1 cellular context compared by ENCODE assay signal in the genomic region with DNA sequence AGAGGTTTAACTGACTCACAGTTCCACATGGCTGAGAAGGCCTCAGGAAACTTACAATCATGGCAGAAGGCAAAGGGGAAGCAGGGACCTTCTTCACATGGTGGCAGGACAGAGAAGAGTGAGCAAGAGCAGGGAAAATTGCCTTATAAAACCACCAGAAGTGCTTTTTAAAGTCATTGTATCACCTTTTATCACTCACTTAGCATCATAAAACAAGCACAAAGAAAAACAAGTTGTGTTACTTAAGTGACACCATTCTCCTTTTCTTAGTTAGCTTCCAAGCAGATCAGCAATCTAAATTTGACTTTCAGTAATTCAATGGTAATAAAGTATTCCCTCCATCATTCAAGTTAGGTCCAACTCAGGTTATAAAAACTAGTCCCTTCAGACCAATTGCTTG.
TF ChIP-seq lines count a peak whose summit lies in the region.

No MANE protein-coding gene starts in this region.

TF ChIP-seq in HEK293, 187 proteins besides CTCF, POLR2A, EP300 and RAD21 (continued from another document):
- TF ChIP-seq, protein P1, sequence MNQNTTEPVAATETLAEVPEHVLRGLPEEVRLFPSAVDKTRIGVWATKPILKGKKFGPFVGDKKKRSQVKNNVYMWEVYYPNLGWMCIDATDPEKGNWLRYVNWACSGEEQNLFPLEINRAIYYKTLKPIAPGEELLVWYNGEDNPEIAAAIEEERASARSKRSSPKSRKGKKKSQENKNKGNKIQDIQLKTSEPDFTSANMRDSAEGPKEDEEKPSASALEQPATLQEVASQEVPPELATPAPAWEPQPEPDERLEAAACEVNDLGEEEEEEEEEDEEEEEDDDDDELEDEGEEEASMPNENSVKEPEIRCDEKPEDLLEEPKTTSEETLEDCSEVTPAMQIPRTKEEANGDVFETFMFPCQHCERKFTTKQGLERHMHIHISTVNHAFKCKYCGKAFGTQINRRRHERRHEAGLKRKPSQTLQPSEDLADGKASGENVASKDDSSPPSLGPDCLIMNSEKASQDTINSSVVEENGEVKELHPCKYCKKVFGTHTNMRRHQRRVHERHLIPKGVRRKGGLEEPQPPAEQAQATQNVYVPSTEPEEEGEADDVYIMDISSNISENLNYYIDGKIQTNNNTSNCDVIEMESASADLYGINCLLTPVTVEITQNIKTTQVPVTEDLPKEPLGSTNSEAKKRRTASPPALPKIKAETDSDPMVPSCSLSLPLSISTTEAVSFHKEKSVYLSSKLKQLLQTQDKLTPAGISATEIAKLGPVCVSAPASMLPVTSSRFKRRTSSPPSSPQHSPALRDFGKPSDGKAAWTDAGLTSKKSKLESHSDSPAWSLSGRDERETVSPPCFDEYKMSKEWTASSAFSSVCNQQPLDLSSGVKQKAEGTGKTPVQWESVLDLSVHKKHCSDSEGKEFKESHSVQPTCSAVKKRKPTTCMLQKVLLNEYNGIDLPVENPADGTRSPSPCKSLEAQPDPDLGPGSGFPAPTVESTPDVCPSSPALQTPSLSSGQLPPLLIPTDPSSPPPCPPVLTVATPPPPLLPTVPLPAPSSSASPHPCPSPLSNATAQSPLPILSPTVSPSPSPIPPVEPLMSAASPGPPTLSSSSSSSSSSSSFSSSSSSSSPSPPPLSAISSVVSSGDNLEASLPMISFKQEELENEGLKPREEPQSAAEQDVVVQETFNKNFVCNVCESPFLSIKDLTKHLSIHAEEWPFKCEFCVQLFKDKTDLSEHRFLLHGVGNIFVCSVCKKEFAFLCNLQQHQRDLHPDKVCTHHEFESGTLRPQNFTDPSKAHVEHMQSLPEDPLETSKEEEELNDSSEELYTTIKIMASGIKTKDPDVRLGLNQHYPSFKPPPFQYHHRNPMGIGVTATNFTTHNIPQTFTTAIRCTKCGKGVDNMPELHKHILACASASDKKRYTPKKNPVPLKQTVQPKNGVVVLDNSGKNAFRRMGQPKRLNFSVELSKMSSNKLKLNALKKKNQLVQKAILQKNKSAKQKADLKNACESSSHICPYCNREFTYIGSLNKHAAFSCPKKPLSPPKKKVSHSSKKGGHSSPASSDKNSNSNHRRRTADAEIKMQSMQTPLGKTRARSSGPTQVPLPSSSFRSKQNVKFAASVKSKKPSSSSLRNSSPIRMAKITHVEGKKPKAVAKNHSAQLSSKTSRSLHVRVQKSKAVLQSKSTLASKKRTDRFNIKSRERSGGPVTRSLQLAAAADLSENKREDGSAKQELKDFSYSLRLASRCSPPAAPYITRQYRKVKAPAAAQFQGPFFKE (tag by site-specific recombination; IDR thresholded peaks at IDR 0.05; ENCODE audit: borderline replicate concordance): no peak
